Comparison of ENCODE assay signal across 6 cellular contexts in genomic region chr3:16784958-16785357, GRCh38.
"Had no signal": no experiment of that assay in that cellular context is flagged by ENCODE, and none has a peak within 500 bp of the region (broad histone marks: within the 10 kb centered on the region; RNA-seq: fewer than 3 reads in every experiment).

No MANE protein-coding gene starts in this region.

- FAIRE-seq: GM12878, GM12891, GM18507, GM19239 had no signal

- DNase-seq: GDM1, GF-D8 had no signal

- ATAC-seq: GM12878 had no signal

- H3K4me3 ChIP-seq: GM12878 had no signal
